In genomic region chr22:31121403-31121802, GRCh38 we compare ENCODE assay signal across 18 cellular contexts. TPM values are rescaled to one million over a fixed set of nuclear protein-coding genes. Genes with fewer than 3 reads are reported as not detected.
"Had no signal": no experiment of that assay in that cellular context is flagged by ENCODE, and none has a peak within 500 bp of the region (broad histone marks: within the 10 kb centered on the region; RNA-seq: fewer than 3 reads in every experiment).

No MANE protein-coding gene starts in this region.

- H3K27ac ChIP-seq: lower lobe of right lung, suprapubic skin had no signal

- H3K36me3 ChIP-seq: cardiac muscle cell, esophagus squamous epithelium, lower lobe of right lung, suprapubic skin had no signal

- H3K9me3 ChIP-seq: esophagus squamous epithelium, lower lobe of right lung, suprapubic skin had no signal

- ATAC-seq: activated CD4-positive, alpha-beta T cell treated with anti-CD3 and anti-CD28 coated beads for 36 hours; activated naive CD4-positive, alpha-beta T cell treated with anti-CD3 and anti-CD28 coated beads, Interleukin-2, amount 50 U/mL, for 72 hours; effector memory CD8-positive, alpha-beta T cell; lower lobe of right lung; stimulated activated naive CD8-positive, alpha-beta T cell treated with anti-CD3 and anti-CD28 coated beads, Interleukin-15, amount 100 ng/mL, for 72 hours; WTC11 had no signal

- H3K27me3 ChIP-seq: cardiac muscle cell, esophagus squamous epithelium, suprapubic skin had no signal

- H3K4me3 ChIP-seq: cardiac muscle cell, esophagus squamous epithelium, lower lobe of right lung, suprapubic skin had no signal

- DNase-seq: activated CD4-positive, alpha-beta T cell treated with anti-CD3 and anti-CD28 coated beads for 36 hours; activated CD4-positive, alpha-beta T cell treated with anti-CD3 and anti-CD28 coated beads, Interleukin-2, amount 50 U/mL, for 48 hours; activated gamma-delta T cell treated with Interleukin-2 at 50 U/mL for 16 hours; activated T-cell treated with anti-CD3 and anti-CD28 coated beads for 4 hours; amniotic stem cell; effector memory CD8-positive, alpha-beta T cell; esophagus squamous epithelium; lower lobe of right lung; nephron progenitor cell; small intestine; stimulated activated CD4-positive, alpha-beta T cell treated with anti-CD3 and anti-CD28 coated beads, Interleukin-4, amount 100 ng/mL, for 1 hour; stimulated activated naive CD8-positive, alpha-beta T cell treated with anti-CD3 and anti-CD28 coated beads, Interleukin-15, amount 100 ng/mL, for 72 hours had no signal

RNA-seq across cellular contexts. Expression of gene INPP5J, which starts 1.4 kb away (rescaled TPM):
- total RNA-seq: activated T-helper 1 cell treated with anti-CD3 and anti-CD28 coated beads, Interleukin-12 subunit alpha, Interleukin-12 subunit beta, Interleukin-2, Interleukin-4 antibody, amounts not matched to agents 30 ng/mL and 10 ng/mL and 1 ng/mL, durations not matched to agents 14 hours and 24 hours and 36 hours had no signal

RNA-seq across cellular contexts. Expression of gene PLA2G3, which starts 18.9 kb away (rescaled TPM):
- total RNA-seq: activated CD4-positive, alpha-beta T cell treated with anti-CD3 and anti-CD28 coated beads for 36 hours; activated naive CD4-positive, alpha-beta T cell treated with anti-CD3 and anti-CD28 coated beads, Interleukin-2, amount 50 U/mL, for 72 hours; activated T-helper 1 cell treated with anti-CD3 and anti-CD28 coated beads, Interleukin-12 subunit alpha, Interleukin-12 subunit beta, Interleukin-2, Interleukin-4 antibody, amounts not matched to agents 30 ng/mL and 10 ng/mL and 1 ng/mL, durations not matched to agents 14 hours and 24 hours and 36 hours; omental fat pad had no signal
